ENCODE assay signal across 31 cellular contexts in genomic region chr22:19353363-19354131, GRCh38.
"Had no signal": no experiment of that assay in that cellular context is flagged by ENCODE, and none has a peak within 500 bp of the region (broad histone marks: within the 10 kb centered on the region; RNA-seq: fewer than 3 reads in every experiment).

No MANE protein-coding gene starts in this region.

- H3K27me3 Mint-ChIP-seq: activated CD4-positive, alpha-beta memory T cell treated with anti-CD3 and anti-CD28 coated beads for 36 hours; activated CD4-positive, alpha-beta T cell treated with anti-CD3 and anti-CD28 coated beads, Interleukin-2, amount 10 ng/mL, durations not matched to agents 24 days and 14 days; naive thymus-derived CD4-positive, alpha-beta T cell; stimulated activated naive CD8-positive, alpha-beta T cell treated with anti-CD3 and anti-CD28 coated beads, Interleukin-15, Interleukin-2, amounts not matched to agents 100 ng/mL and 50 ng/mL, for 24 hours; T-helper 17 cell had no signal

- H3K4me1 Mint-ChIP-seq: activated CD4-positive, alpha-beta T cell treated with anti-CD3 and anti-CD28 coated beads, Interleukin-2, amount 10 ng/mL, durations not matched to agents 24 days and 14 days; immature natural killer cell; stimulated activated effector memory CD8-positive, alpha-beta T cell treated with anti-CD3 and anti-CD28 coated beads, Interleukin-12 subunit alpha, Interleukin-12 subunit beta, amount 100 ng/mL, for 72 hours had no signal

- H3K4me1 ChIP-seq: body of pancreas, heart left ventricle, parathyroid adenoma, upper lobe of left lung, vagina had no signal

- H3K4me3 Mint-ChIP-seq: activated CD4-positive, alpha-beta memory T cell treated with anti-CD3 and anti-CD28 coated beads for 36 hours; activated CD4-positive, alpha-beta T cell treated with anti-CD3 and anti-CD28 coated beads, Interleukin-2, amount 10 ng/mL, durations not matched to agents 24 days and 14 days; immature natural killer cell; naive thymus-derived CD4-positive, alpha-beta T cell; stimulated activated effector memory CD8-positive, alpha-beta T cell treated with anti-CD3 and anti-CD28 coated beads, Interleukin-12 subunit alpha, Interleukin-12 subunit beta, amount 100 ng/mL, for 72 hours; stimulated activated naive CD8-positive, alpha-beta T cell treated with anti-CD3 and anti-CD28 coated beads, Interleukin-15, Interleukin-2, amounts not matched to agents 100 ng/mL and 50 ng/mL, for 24 hours; T-helper 17 cell had no signal

- H3K27me3 ChIP-seq: body of pancreas, dorsolateral prefrontal cortex, heart left ventricle, upper lobe of left lung, vagina had no signal

- H3K27ac ChIP-seq: body of pancreas, coronary artery, heart left ventricle, parathyroid adenoma, upper lobe of left lung, vagina, WERI-Rb-1 had no signal

- H3K9ac ChIP-seq: parathyroid adenoma had no signal

- H3K79me2 ChIP-seq: parathyroid adenoma had no signal

- DNase-seq: activated CD4-positive, alpha-beta memory T cell treated with anti-CD3 and anti-CD28 coated beads for 36 hours; activated CD4-positive, alpha-beta T cell treated with anti-CD3 and anti-CD28 coated beads, Interleukin-2, amount 10 ng/mL, durations not matched to agents 24 days and 14 days; activated CD4-positive, CD25-positive, alpha-beta regulatory T cell treated with anti-CD3 and anti-CD28 coated beads, Interleukin-2, amount 50 U/mL, for 72 hours; activated naive CD4-positive, alpha-beta T cell; activated T-cell treated with anti-CD3 and anti-CD28 coated beads, Interleukin-2, amount 50 U/mL, for 48 hours; cerebellar nuclear complex; effector memory CD4-positive, alpha-beta T cell; hypothalamus; immature natural killer cell; kidney; left colon; midbrain; naive thymus-derived CD4-positive, alpha-beta T cell; nucleus accumbens; right cardiac atrium; stimulated activated CD4-positive, alpha-beta T cell treated with anti-CD3 and anti-CD28 coated beads, Interleukin-12 subunit alpha, Interleukin-12 subunit beta, amount 100 ng/mL, for 4 hours; stimulated activated CD4-positive, alpha-beta T cell treated with anti-CD3 and anti-CD28 coated beads, Interleukin-4, amount 100 ng/mL, for 1 hour; T-helper 17 cell; T1000; WERI-Rb-1 had no signal

- H2AFZ ChIP-seq: parathyroid adenoma had no signal

- H3K9me3 Mint-ChIP-seq: activated CD4-positive, alpha-beta memory T cell treated with anti-CD3 and anti-CD28 coated beads for 36 hours; activated CD4-positive, alpha-beta T cell treated with anti-CD3 and anti-CD28 coated beads, Interleukin-2, amount 10 ng/mL, durations not matched to agents 24 days and 14 days; activated naive CD4-positive, alpha-beta T cell treated with anti-CD3 and anti-CD28 coated beads, Interleukin-2, amount 50 U/mL, for 72 hours; activated T-helper 2 cell treated with anti-CD3 and anti-CD28 coated beads, Interferon-gamma antibody, Interleukin-2, Interleukin-4, amounts not matched to agents 10 μg/mL and 5 μg/mL and 100 μg/mL, durations not matched to agents 14 hours and 24 hours and 36 hours; immature natural killer cell; stimulated activated effector memory CD8-positive, alpha-beta T cell treated with anti-CD3 and anti-CD28 coated beads, Interleukin-12 subunit alpha, Interleukin-12 subunit beta, amount 100 ng/mL, for 72 hours; stimulated activated naive CD8-positive, alpha-beta T cell treated with anti-CD3 and anti-CD28 coated beads, Interleukin-15, Interleukin-2, amounts not matched to agents 100 ng/mL and 50 ng/mL, for 24 hours had no signal

- H3K9me3 ChIP-seq: body of pancreas, heart left ventricle, upper lobe of left lung, vagina had no signal

- ATAC-seq: body of pancreas; left colon; naive thymus-derived CD4-positive, alpha-beta T cell; right cardiac atrium; stimulated activated effector memory CD8-positive, alpha-beta T cell treated with anti-CD3 and anti-CD28 coated beads, Interleukin-12 subunit alpha, Interleukin-12 subunit beta, amount 100 ng/mL, for 72 hours; T-helper 17 cell had no signal

- H3K4me3 ChIP-seq: body of pancreas, coronary artery, dorsolateral prefrontal cortex, heart left ventricle, upper lobe of left lung, vagina had no signal

- H3K27ac Mint-ChIP-seq: activated CD4-positive, alpha-beta memory T cell treated with anti-CD3 and anti-CD28 coated beads for 36 hours; activated CD4-positive, alpha-beta T cell treated with anti-CD3 and anti-CD28 coated beads, Interleukin-2, amount 10 ng/mL, durations not matched to agents 24 days and 14 days; activated naive CD4-positive, alpha-beta T cell treated with anti-CD3 and anti-CD28 coated beads, Interleukin-2, amount 50 U/mL, for 72 hours; activated T-helper 2 cell treated with anti-CD3 and anti-CD28 coated beads, Interferon-gamma antibody, Interleukin-2, Interleukin-4, amounts not matched to agents 10 μg/mL and 5 μg/mL and 100 μg/mL, durations not matched to agents 14 hours and 24 hours and 36 hours; naive thymus-derived CD4-positive, alpha-beta T cell; stimulated activated effector memory CD8-positive, alpha-beta T cell treated with anti-CD3 and anti-CD28 coated beads, Interleukin-12 subunit alpha, Interleukin-12 subunit beta, amount 100 ng/mL, for 72 hours; stimulated activated naive CD8-positive, alpha-beta T cell treated with anti-CD3 and anti-CD28 coated beads, Interleukin-15, Interleukin-2, amounts not matched to agents 100 ng/mL and 50 ng/mL, for 24 hours had no signal
